20 cellular contexts compared by ENCODE assay signal in genomic region chr7:13032524-13032923, GRCh38.
DNase-seq lines count a peak whose midpoint lies in the region; ATAC-seq and TF ChIP-seq lines count a peak whose summit lies in the region.
"Had no signal": no experiment of that assay in that cellular context is flagged by ENCODE, and none has a peak within 500 bp of the region (broad histone marks: within the 10 kb centered on the region; RNA-seq: fewer than 3 reads in every experiment).

No MANE protein-coding gene starts in this region.

- H3K36me3 ChIP-seq in HUES64 (ENCODE audit: insufficient read depth, low read length) (no peaks in the 10 kb centered on the region), OCI-LY7 (ENCODE audit: insufficient read depth, low read length) (no peaks in the 10 kb centered on the region)
- H3K36me3 ChIP-seq: heart left ventricle, left lung, thoracic aorta had no signal

- H3K27ac ChIP-seq in HUES64 (ENCODE audit: low read depth, low read length) = peak overlapping the region; percentile 73
- no peak overlapping the region for H3K27ac ChIP-seq in OCI-LY7 (ENCODE audit: low read depth, low read length, poor library complexity, severe bottlenecking)
- H3K27ac ChIP-seq: GM23248, heart left ventricle, left lung, RWPE1, thoracic aorta had no signal

- H4K20me1 ChIP-seq in OCI-LY7 (ENCODE audit: insufficient read depth, low read length) = no peaks in the 10 kb centered on the region

- no peak overlapping the region for H3K4me3 ChIP-seq in HUES64 (ENCODE audit: low read length)
- no peak overlapping the region for H3K4me3 ChIP-seq in OCI-LY7 (ENCODE audit: low read depth, low read length, poor library complexity, severe bottlenecking)
- H3K4me3 ChIP-seq: GM23248, heart left ventricle, left lung, thoracic aorta had no signal

- BruUV-seq in OCI-LY7 (replicated peaks; lab: Mats Ljungman, UMichigan) = no TSS peak

- H3K4me1 ChIP-seq in HUES64 (ENCODE audit: insufficient read depth, low read length) (peaks cover 34% of the 10 kb centered on the region), OCI-LY7 (ENCODE audit: insufficient read depth, low read length, poor library complexity, severe bottlenecking) (no peaks in the 10 kb centered on the region)
- H3K4me1 ChIP-seq: left lung had no signal

- POLR2A ChIA-PET in OCI-LY7 (lab: Charles Lee) = interaction anchor here (0.6 kb wide), 1 partner anchor 1851 kb away, joined by 4 read pairs; no protein-coding TSS in a partner anchor

- CTCF ChIA-PET in OCI-LY7 (lab: Charles Lee; ENCODE audit: unreplicated experiment) = no interaction called here

- H3K79me2 ChIP-seq in OCI-LY7 (ENCODE audit: insufficient read depth, low read depth, low read length) = no peaks in the 10 kb centered on the region

- H3K27me3 ChIP-seq in HUES64 (ENCODE audit: insufficient read depth, low read length) = no peaks in the 10 kb centered on the region
- H3K27me3 ChIP-seq: heart left ventricle, left lung had no signal

- DNase-seq in DMS53 (lab: John Stamatoyannopoulos, UW) (peak; percentile 52), NCI-H69 (lab: John Stamatoyannopoulos, UW) (peak; percentile 53), iPS-NIHi7 (ENCODE audit: extremely low spot score) (peak; percentile 26), OCI-LY7 (ENCODE audit: low spot score) (no peak), CD1c-positive myeloid dendritic cell (ENCODE audit: extremely low spot score) (no peak)
- DNase-seq: activated CD4-positive, alpha-beta T cell treated with anti-CD3 and anti-CD28 coated beads for 1 hour; activated CD8-positive, alpha-beta memory T cell treated with anti-CD3 and anti-CD28 coated beads, Interleukin-2, amount 50 U/mL, for 48 hours; DMS153; GM23248; heart left ventricle; left lung; naive thymus-derived CD8-positive, alpha-beta T cell; NCI-H524 treated with DMSO at 0.1 percent for 48 hours; stimulated activated CD4-positive, alpha-beta T cell treated with anti-CD3 and anti-CD28 coated beads, Interleukin-1b, Interleukin-23, amount 100 ng/mL, for 48 hours; T-helper 17 cell had no signal

- no peak overlapping the region for H3K4me2 ChIP-seq in OCI-LY7 (ENCODE audit: low read length)

- peaks cover 3% of the 10 kb centered on the region; the same call in 1 of the 2 replicates for H3K9me3 ChIP-seq in HUES64 (ENCODE audit: insufficient read depth, low read depth, low read length)
- H3K9me3 ChIP-seq in OCI-LY7 (ENCODE audit: low read length) = no peaks in the 10 kb centered on the region
- H3K9me3 ChIP-seq: left lung, thoracic aorta had no signal

- H3K9me2 ChIP-seq in OCI-LY7 (ENCODE audit: insufficient read depth, low read length) = no peaks in the 10 kb centered on the region

- 15% methylated on average over 1 of the region's 1 CpG for WGBS in HUES64

- intact Hi-C loops in OCI-LY7 (cut with micrococcal nuclease; ENCODE audit: unreplicated experiment) = no loop called here

- H2AFZ ChIP-seq in OCI-LY7 (ENCODE audit: low read length) = no peak overlapping the region
- H2AFZ ChIP-seq: GM23248 had no signal

- no peak for TF ChIP-seq CTCF in OCI-LY7 (conservative IDR thresholded peaks at IDR 0.05; ENCODE audit: low read length)

- no peak overlapping the region for H3K9ac ChIP-seq in HUES64 (ENCODE audit: low read depth, low read length)
- H3K9ac ChIP-seq: GM23248 had no signal

- no peak for ATAC-seq in SK-N-SH treated with all-trans-retinoic acid at 6 μM for 48 hours
- ATAC-seq in GM19452 (IDR thresholded peaks at IDR 0.05; ENCODE audit: unreplicated experiment) = no peak
- ATAC-seq: left lung; naive thymus-derived CD8-positive, alpha-beta T cell; T-helper 17 cell had no signal

TF ChIP-seq in SK-N-SH treated with all-trans-retinoic acid at 6 μM for 48 hours, 23 proteins besides CTCF, POLR2A, EP300 and RAD21:
- TF ChIP-seq SNAI2 (CRISPR knock-in tag; IDR thresholded peaks at IDR 0.05) (no peak), ZNF8 (CRISPR knock-in tag; IDR thresholded peaks at IDR 0.05) (no peak), ZC3H10 (CRISPR knock-in tag; IDR thresholded peaks at IDR 0.05) (no peak), GLIS3 (CRISPR knock-in tag; IDR thresholded peaks at IDR 0.05) (no peak), RARB (CRISPR knock-in tag; IDR thresholded peaks at IDR 0.05) (no peak), OSR1 (CRISPR knock-in tag; IDR thresholded peaks at IDR 0.05) (no peak), ZFP30 (CRISPR knock-in tag; IDR thresholded peaks at IDR 0.05) (no peak), CSDC2 (CRISPR knock-in tag; IDR thresholded peaks at IDR 0.05) (no peak)

Comparison
In these comparisons a context has a peak if more than half of its experiments do, and no peak if none do; other contexts are left out.
1. DNase-seq: peak in DMS53 (single experiment), NCI-H69 (single experiment) and iPS-NIHi7 (single experiment); none in OCI-LY7 (single experiment) and CD1c-positive myeloid dendritic cell (single experiment).